In genomic region chr17:28552201-28552999, GRCh38 we compare ENCODE assay signal across 8 cellular contexts. TPM values are rescaled to one million over a fixed set of nuclear protein-coding genes. Genes with fewer than 3 reads are reported as not detected.
DNase-seq lines count a peak whose midpoint lies in the region; ATAC-seq and TF ChIP-seq lines count a peak whose summit lies in the region.

Gene UNC119, minus strand, starts transcription at chr17:28552624. Its CDS starts 67 bp downstream, at chr17:28552557.

- H3K9me2 ChIP-seq in SK-N-SH, result no peaks in the 10 kb centered on the region

- peak within 1 kb of the TSS; percentile 89 for H3K4me2 ChIP-seq in SK-N-SH

- H3K27me3 ChIP-seq in SK-N-SH (ENCODE audit: insufficient read depth) (no peaks in the 10 kb centered on the region), ovary (no peaks in the 10 kb centered on the region), thoracic aorta (replicated peaks; ENCODE audit: insufficient read depth) (no peaks in the 10 kb centered on the region)

- H3K27ac Mint-ChIP-seq in activated naive CD4-positive, alpha-beta T cell treated with anti-CD3 and anti-CD28 coated beads, Interleukin-2, amount 50 U/mL, for 72 hours, result no peak within 1 kb of the TSS

- H3K36me3 Mint-ChIP-seq in activated naive CD4-positive, alpha-beta T cell treated with anti-CD3 and anti-CD28 coated beads, Interleukin-2, amount 50 U/mL, for 72 hours, result peaks cover 7 to 25% of the 10 kb centered on the region in 2 donors

- peaks cover 15% of the 10 kb centered on the region for H4K20me1 ChIP-seq in SK-N-SH (ENCODE audit: insufficient read depth)

- peaks cover 16% of the 10 kb centered on the region for H3K79me2 ChIP-seq in SK-N-SH (ENCODE audit: insufficient read depth)

- POLR2A ChIA-PET in SK-N-SH (lab: Yijun Ruan, JAX), result interaction anchor here (0.5 to 1.3 kb wide), 2 partner anchors 167 to 280 kb away, joined by 3 to 4 read pairs; partner anchors contain the start of gene RPL23A

- H3F3A ChIP-seq in SK-N-SH (replicated peaks; ENCODE audit: insufficient read depth), result peaks cover 5% of the 10 kb centered on the region

- peak within 1 kb of the TSS; percentile 87 for H3K9ac ChIP-seq in SK-N-SH

- CTCF ChIA-PET in SK-N-SH (lab: Yijun Ruan, JAX), result interaction anchor here (0.8 to 7.0 kb wide), 5 partner anchors 12 to 72 kb away, joined by 4 to 87 read pairs (median 5); partner anchors contain the start of gene RSKR

- H3K36me3 ChIP-seq in KOPT-K1 (ENCODE audit: insufficient read depth, low read length) (peaks cover 49% of the 10 kb centered on the region), SK-N-SH (replicated peaks in 1 of 2; ENCODE audit: control insufficient read depth in 1 of 2, insufficient read depth in 2 of 2, low read length in 1 of 2) (peaks cover 13 to 29% of the 10 kb centered on the region in 2 experiments), ovary (no peaks in the 10 kb centered on the region), thoracic aorta (peaks cover 36% of the 10 kb centered on the region)

- peak; percentile 47 for TF ChIP-seq POLR2A in ovary (IDR thresholded peaks at IDR 0.05)

- TF ChIP-seq CTCF in SK-N-SH (IDR thresholded peaks at IDR 0.05) (no peak), ovary (IDR thresholded peaks at IDR 0.05) (no peak), thoracic aorta (IDR thresholded peaks at IDR 0.05) (no peak)

- H3K4me1 ChIP-seq in SK-N-SH (ENCODE audit: control insufficient read depth in 1 of 2, insufficient read depth in 2 of 2, low read depth in 1 of 2, low read length in 1 of 2) (peaks cover 3 to 33% of the 10 kb centered on the region in 2 experiments; a peak in 2 of 4 replicates), ovary (ENCODE audit: insufficient read depth) (peaks cover 6% of the 10 kb centered on the region), thoracic aorta (ENCODE audit: control insufficient read depth in 1 of 2, low read depth in 2 of 2) (peaks cover 14 to 30% of the 10 kb centered on the region in 2 donors)

- ATAC-seq in GM21381 (IDR thresholded peaks at IDR 0.05; ENCODE audit: unreplicated experiment) (peak; percentile 68), thoracic aorta (ENCODE audit: insufficient number of reproducible peaks, low FRiP score, low read depth) (peak; percentile 71)
- peak; percentile 85 to 88 for ATAC-seq in activated naive CD4-positive, alpha-beta T cell treated with anti-CD3 and anti-CD28 coated beads, Interleukin-2, amount 50 U/mL, for 72 hours

- H2AFZ ChIP-seq in SK-N-SH (ENCODE audit: low read depth), result peak within 1 kb of the TSS; percentile 87; the same call in 1 of the 2 replicates

- TF ChIP-seq EP300 in SK-N-SH (IDR thresholded peaks at IDR 0.05; ENCODE audit: borderline replicate concordance in 1 of 2, low read depth in 1 of 2, low read length in 1 of 2) (no peak), ovary (IDR thresholded peaks at IDR 0.05) (no peak)

- 4% methylated on average over 15 of the region's 66 CpGs for WGBS in SK-N-SH (ENCODE audit: low lambda C conversion rate)
- WGBS in ovary, 3 donors, result 0 to 2% (median 1%) methylated on average over 45 to 65 of the region's 66 CpGs

- intact Hi-C loops in head of caudate nucleus (cut with DNase I) (no loop called here), ovary (cut with DNase I) (no loop called here)

- no peaks in the 10 kb centered on the region for H3K9me3 ChIP-seq in KOPT-K1 (ENCODE audit: insufficient read depth, low read length, poor library complexity, severe bottlenecking)
- no peaks in the 10 kb centered on the region for H3K9me3 ChIP-seq in SK-N-SH
- no peaks in the 10 kb centered on the region for H3K9me3 ChIP-seq in ovary
- H3K9me3 ChIP-seq in thoracic aorta, result no peaks in the 10 kb centered on the region

- DNase-seq in CMK (ENCODE audit: low read depth) (peak; percentile 45), SK-N-SH (peak; percentile 99), head of caudate nucleus (peak in 41 of 42 donors; percentile 41 to 90 (median 79)), ovary (peak; percentile 74 to 88 (median 78)), thoracic aorta (ENCODE audit: low spot score) (no peak)
- DNase-seq in activated naive CD4-positive, alpha-beta T cell treated with anti-CD3 and anti-CD28 coated beads, Interleukin-2, amount 50 U/mL, for 72 hours (ENCODE audit: low spot score in 2 of 2), result peak; percentile 77 to 85

- TF ChIP-seq RAD21 in SK-N-SH (IDR thresholded peaks at IDR 0.05; ENCODE audit: low read length), result no peak

- H3K9me3 Mint-ChIP-seq in activated naive CD4-positive, alpha-beta T cell treated with anti-CD3 and anti-CD28 coated beads, Interleukin-2, amount 50 U/mL, for 72 hours, result no peaks in the 10 kb centered on the region

- H3K27ac ChIP-seq in KOPT-K1 (ENCODE audit: low read depth, low read length, poor library complexity, severe bottlenecking), result peak within 1 kb of the TSS; percentile 53
- H3K27ac ChIP-seq in SK-N-SH (ENCODE audit: low read depth in 2 of 2, low read length in 1 of 2), result peak within 1 kb of the TSS; percentile 39 to 81
- peak within 1 kb of the TSS in 1 of 2 donors; percentile 52 for H3K27ac ChIP-seq in ovary
- H3K27ac ChIP-seq in thoracic aorta, result peak within 1 kb of the TSS in 1 of 2 donors; percentile 59

- H3K4me3 ChIP-seq in SK-N-SH (ENCODE audit: low read depth in 2 of 2, low read length in 1 of 2), result peak within 1 kb of the TSS; percentile 70 to 90
- peak within 1 kb of the TSS; percentile 76 for H3K4me3 ChIP-seq in ovary
- H3K4me3 ChIP-seq in thoracic aorta, result peak within 1 kb of the TSS; percentile 92

TF ChIP-seq in SK-N-SH, 30 proteins besides CTCF, POLR2A, EP300 and RAD21:
- TF ChIP-seq ELF1 (IDR thresholded peaks at IDR 0.05) (no peak), TCF12 (IDR thresholded peaks at IDR 0.05) (no peak), GABPA (IDR thresholded peaks at IDR 0.05; ENCODE audit: low read depth) (no peak), RXRA (IDR thresholded peaks at IDR 0.05; ENCODE audit: borderline replicate concordance, low read depth) (no peak), GATA2 (CRISPR knock-in tag; IDR thresholded peaks at IDR 0.05) (no peak), USF2 (IDR thresholded peaks at IDR 0.05; ENCODE audit: borderline replicate concordance, low read depth, low read length) (no peak), TAF1 (IDR thresholded peaks at IDR 0.05; ENCODE audit: borderline replicate concordance, low read depth, low read length) (peak; percentile 75), USF1 (IDR thresholded peaks at IDR 0.05; ENCODE audit: borderline replicate concordance, low read depth) (no peak), FOSL2 (IDR thresholded peaks at IDR 0.05; ENCODE audit: borderline replicate concordance, low read depth) (no peak), MEF2A (IDR thresholded peaks at IDR 0.05; ENCODE audit: borderline replicate concordance, low read depth) (no peak), EZH2phosphoT487 (IDR thresholded peaks at IDR 0.05; ENCODE audit: borderline replicate concordance, low read depth) (no peak), POLR2AphosphoS5 (IDR thresholded peaks at IDR 0.05; ENCODE audit: low read depth, low read length) (peak; percentile 77), SIN3A (IDR thresholded peaks at IDR 0.05; ENCODE audit: borderline replicate concordance, low read depth, low read length) (peak; percentile 59; the same call in 1 of the 2 replicates), NFIC (IDR thresholded peaks at IDR 0.05; ENCODE audit: borderline replicate concordance) (no peak), FOXJ3 (CRISPR knock-in tag; IDR thresholded peaks at IDR 0.05) (no peak), FOXM1 (IDR thresholded peaks at IDR 0.05; ENCODE audit: low read depth) (no peak), RFX5 (IDR thresholded peaks at IDR 0.05; ENCODE audit: low read length) (no peak), TEAD4 (IDR thresholded peaks at IDR 0.05; ENCODE audit: borderline replicate concordance, insufficient read depth) (no peak), NRF1 (IDR thresholded peaks at IDR 0.05; ENCODE audit: low read depth, low read length) (peak; percentile 46; the same call in 1 of the 2 replicates), MAX (IDR thresholded peaks at IDR 0.05; ENCODE audit: low read depth) (no peak), RCOR1 (IDR thresholded peaks at IDR 0.05; ENCODE audit: low read length) (no peak), JUND (IDR thresholded peaks at IDR 0.05) (no peak), MXI1 (IDR thresholded peaks at IDR 0.05; ENCODE audit: low read depth, low read length) (no peak; the same call in 1 of the 2 replicates)

RNA-seq across cellular contexts. Expression of gene UNC119, which starts in this region (rescaled TPM):
- polyA plus RNA-seq in SK-N-SH (2012; rRNA removed), result 89.9 and 106 TPM in 2 replicates
- 49.1 and 66.9 TPM in 2 replicates for polyA plus RNA-seq in SK-N-SH (2012; cell fraction: cytosol; rRNA removed)
- 187 and 203 TPM in 2 replicates for polyA plus RNA-seq in SK-N-SH (2012; cell fraction: nucleus; rRNA removed)
- 10 to 100 TPM; 53.0 to 56.6 TPM for total RNA-seq in activated naive CD4-positive, alpha-beta T cell treated with anti-CD3 and anti-CD28 coated beads, Interleukin-2, amount 50 U/mL, for 72 hours
- total RNA-seq in ovary, result 10 to 100 TPM; 14.4 to 27.3 (median 19.5) TPM
- polyA plus RNA-seq in ovary, result 10 to 100 TPM; 18.6 to 19.3 TPM
- total RNA-seq in thoracic aorta, result 10 to 100 TPM; 27.8 to 34.9 TPM
